ENCODE assay signal across 11 cellular contexts in genomic region chr5:15807861-15808260, GRCh38.
A peak's percentile ranks its signal among the peaks of the same experiment; 100 is the strongest.
DNase-seq lines count a peak whose midpoint lies in the region; ATAC-seq and TF ChIP-seq lines count a peak whose summit lies in the region.
"Had no signal": no experiment of that assay in that cellular context is flagged by ENCODE, and none has a peak within 500 bp of the region (broad histone marks: within the 10 kb centered on the region; RNA-seq: fewer than 3 reads in every experiment).

No MANE protein-coding gene starts in this region.

- H3K79me2 ChIP-seq in GM23338 (replicated peaks; ENCODE audit: insufficient read depth): 0 out of 2 replicates have a peak, but pooled peaks cover 3% of the 10 kb centered on the region

- no peak overlapping the region for H3K4me3 Mint-ChIP-seq in GM23338
- H3K4me3 Mint-ChIP-seq in WTC11: no peak overlapping the region
- H3K4me3 Mint-ChIP-seq: activated CD8-positive, alpha-beta T cell treated with anti-CD3 and anti-CD28 coated beads for 36 hours; naive B cell had no signal

- 0 out of 2 replicates have a peak, but pooled peaks cover 4% of the 10 kb centered on the region for H3K9me2 ChIP-seq in GM23338 (ENCODE audit: insufficient read depth)

- no peak overlapping the region for H2AFZ ChIP-seq in GM23338

- H3K4me1 Mint-ChIP-seq in GM23338 (peaks cover 9% of the 10 kb centered on the region), WTC11 (peaks cover 10% of the 10 kb centered on the region)
- H3K4me1 Mint-ChIP-seq: naive B cell had no signal

- POLR2A ChIA-PET in WTC11 (lab: Charles Lee): no interaction called here

- no peaks in the 10 kb centered on the region for H4K20me1 ChIP-seq in GM23338 (replicated peaks; ENCODE audit: insufficient read depth)

- no peak overlapping the region for H3K4me3 ChIP-seq in GM23338
- H3K4me3 ChIP-seq in gastrocnemius medialis: no peak overlapping the region
- H3K4me3 ChIP-seq: upper lobe of left lung had no signal

- H3K27ac Mint-ChIP-seq in GM23338 (peak overlapping the region; percentile 41; the same call in 1 of the 2 replicates), WTC11 (0 out of 2 replicates have a peak overlapping the region, but pooled peaks have one; percentile 22)
- H3K27ac Mint-ChIP-seq: activated CD8-positive, alpha-beta T cell treated with anti-CD3 and anti-CD28 coated beads for 36 hours; naive B cell had no signal

- intact Hi-C loops in Right ventricle myocardium superior (cut with DNase I): no loop called here
- intact Hi-C loops in gastrocnemius medialis (cut with DNase I; ENCODE audit: low total_unique reads): no loop called here

- peak in 1 of 2 experiments; percentile 35; a peak in 2 of 4 replicates for TF ChIP-seq CTCF in GM23338 (conservative IDR thresholded peaks at IDR 0.05; ENCODE audit: low read depth in 2 of 2)
- TF ChIP-seq CTCF in WTC11 (IDR thresholded peaks at IDR 0.05): no peak
- TF ChIP-seq CTCF in gastrocnemius medialis (IDR thresholded peaks at IDR 0.05 in 4 of 5, conservative IDR thresholded peaks at IDR 0.05 in 1 of 5): peak in 1 of 5 experiments; percentile 15

- H3K4me1 ChIP-seq in GM23338 (ENCODE audit: insufficient read depth): peaks cover 8% of the 10 kb centered on the region
- H3K4me1 ChIP-seq in gastrocnemius medialis: peaks cover 0 to 5% of the 10 kb centered on the region in 2 donors

- in situ Hi-C loops in gastrocnemius medialis (cut with MboI; ENCODE audit: low sequenced_read_pairs in 4 of 4): no loop called here

- ATAC-seq in GM23338 (peak; percentile 43; the same call in 1 of the 3 replicates), WTC11 (peak; percentile 32; the same call in 1 of the 2 replicates), Right ventricle myocardium superior (ENCODE audit: poor library complexity) (peak; percentile 94), gastrocnemius medialis (peak; percentile 39 to 62)
- ATAC-seq: activated CD8-positive, alpha-beta T cell treated with anti-CD3 and anti-CD28 coated beads for 36 hours had no signal

- CTCF ChIA-PET in WTC11 (lab: Charles Lee): interaction anchor here (0.6 to 0.9 kb wide), 3 partner anchors 9 to 15 kb away, joined by 3 read pairs; no protein-coding TSS in a partner anchor

- DNase-seq in GM23338 (ENCODE audit: low spot score): no peak
- DNase-seq in WTC11 (ENCODE audit: low spot score): peak; percentile 22
- peak; percentile 64 for DNase-seq in Right ventricle myocardium superior
- DNase-seq in gastrocnemius medialis: peak; percentile 8 to 18
- DNase-seq in NAMALWA (ENCODE audit: low spot score): no peak
- no peak for DNase-seq in activated CD8-positive, alpha-beta memory T cell treated with anti-CD3 and anti-CD28 coated beads for 24 hours
- DNase-seq in NCI-H2196 treated with DMSO at 0.1 percent for 48 hours (lab: John Stamatoyannopoulos, UW; ENCODE audit: unreplicated experiment): no peak
- no peak for DNase-seq in T-helper 1 cell
- DNase-seq: activated CD8-positive, alpha-beta T cell treated with anti-CD3 and anti-CD28 coated beads for 36 hours; naive B cell; upper lobe of left lung had no signal

- H3K27me3 Mint-ChIP-seq in GM23338 (ENCODE audit: insufficient read depth, low read depth, poor library complexity): no peaks in the 10 kb centered on the region
- peaks cover 4% of the 10 kb centered on the region for H3K27me3 Mint-ChIP-seq in WTC11 (ENCODE audit: low read depth)
- H3K27me3 Mint-ChIP-seq: activated CD8-positive, alpha-beta T cell treated with anti-CD3 and anti-CD28 coated beads for 36 hours; naive B cell had no signal

- no peak for TF ChIP-seq POLR2A in gastrocnemius medialis (IDR thresholded peaks at IDR 0.05)

- H3K9me3 ChIP-seq in gastrocnemius medialis: no peaks in the 10 kb centered on the region

- H3K27ac ChIP-seq in GM23338 (ENCODE audit: low read depth) (no peak overlapping the region), gastrocnemius medialis (peak overlapping the region in 1 of 4 donors; percentile 40)
- H3K27ac ChIP-seq: upper lobe of left lung had no signal

- H3K27me3 ChIP-seq in GM23338 (ENCODE audit: insufficient read depth) (no peaks in the 10 kb centered on the region), gastrocnemius medialis (no peaks in the 10 kb centered on the region)
- H3K27me3 ChIP-seq: upper lobe of left lung had no signal

- no peak overlapping the region for H3K4me2 ChIP-seq in GM23338

- H3K36me3 Mint-ChIP-seq in GM23338 (ENCODE audit: low read depth) (peaks cover 31% of the 10 kb centered on the region), WTC11 (peaks cover 30% of the 10 kb centered on the region)
- H3K36me3 Mint-ChIP-seq: naive B cell had no signal

- H3K9me3 Mint-ChIP-seq in GM23338 (peaks cover 38% of the 10 kb centered on the region), WTC11 (peaks cover 44% of the 10 kb centered on the region)

- no peaks in the 10 kb centered on the region for H3F3A ChIP-seq in GM23338 (replicated peaks; ENCODE audit: low read depth)

- H3K36me3 ChIP-seq in GM23338 (ENCODE audit: insufficient read depth) (no peaks in the 10 kb centered on the region; the same call in 1 of the 2 replicates), gastrocnemius medialis (no peaks in the 10 kb centered on the region)
- H3K36me3 ChIP-seq: upper lobe of left lung had no signal

TF ChIP-seq in WTC11, 78 proteins besides CTCF, POLR2A, EP300 and RAD21 (continues in another document):
- TF ChIP-seq SMAD3 (CRISPR knock-in tag; IDR thresholded peaks at IDR 0.05; ENCODE audit: borderline replicate concordance) (no peak), STAT6 (CRISPR knock-in tag; conservative IDR thresholded peaks at IDR 0.05; ENCODE audit: low read depth) (no peak), FOXP1 (CRISPR knock-in tag; IDR thresholded peaks at IDR 0.05; ENCODE audit: borderline replicate concordance) (no peak), ERG (CRISPR knock-in tag; IDR thresholded peaks at IDR 0.05) (no peak), AR (CRISPR knock-in tag; IDR thresholded peaks at IDR 0.05) (no peak), NFATC4 (CRISPR knock-in tag; IDR thresholded peaks at IDR 0.05) (no peak), SP1 (CRISPR knock-in tag; conservative IDR thresholded peaks at IDR 0.05) (no peak), MAX (CRISPR knock-in tag; IDR thresholded peaks at IDR 0.05) (no peak)

Comparison
In these comparisons a context has a peak if more than half of its experiments do, and no peak if none do; other contexts are left out.
1. ATAC-seq: peak in every context shown above with its lines; median percentile 94 in Right ventricle myocardium superior; 50 in gastrocnemius medialis; 43 in GM23338; 32 in WTC11.
2. DNase-seq: peak in WTC11 (single experiment), Right ventricle myocardium superior (single experiment) and gastrocnemius medialis (2 of 2); none in GM23338 (single experiment), NAMALWA (single experiment), activated CD8-positive, alpha-beta memory T cell treated with anti-CD3 and anti-CD28 coated beads for 24 hours (single experiment), NCI-H2196 treated with DMSO at 0.1 percent for 48 hours (single experiment) and T-helper 1 cell (0 of 5).